10 cellular contexts compared by ENCODE assay signal in the genomic region with DNA sequence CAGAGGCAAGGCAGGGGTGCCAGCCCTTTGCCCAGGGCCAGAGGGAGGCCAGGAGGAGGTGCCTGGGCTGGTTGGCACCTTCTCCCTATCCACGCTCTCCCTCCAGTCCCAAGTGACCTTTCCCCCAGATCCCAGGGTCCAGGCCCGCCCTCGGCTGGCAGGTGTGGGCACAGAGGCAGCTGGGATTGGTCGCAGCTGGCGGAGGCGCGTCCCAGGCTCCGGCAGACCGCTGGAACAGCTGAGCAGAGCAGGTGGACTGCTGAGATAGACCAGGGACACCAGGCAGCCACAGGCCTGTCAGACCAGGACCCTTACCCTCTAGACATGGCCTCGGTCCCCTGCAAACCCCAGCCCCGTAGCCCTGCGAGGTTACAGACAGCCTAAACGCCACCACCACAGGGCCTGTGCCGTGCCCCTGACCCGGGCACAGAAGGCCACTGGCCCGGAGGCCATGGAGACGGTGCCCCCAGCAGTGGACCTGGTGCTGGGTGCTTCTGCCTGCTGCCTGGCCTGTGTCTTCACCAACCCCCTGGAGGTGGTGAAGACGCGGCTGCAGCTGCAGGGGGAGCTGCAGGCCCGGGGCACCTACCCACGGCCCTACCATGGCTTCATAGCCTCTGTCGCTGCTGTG. TPM values are rescaled to one million over a fixed set of nuclear protein-coding genes. Genes with fewer than 3 reads are reported as not detected.
DNase-seq lines count a peak whose midpoint lies in the region; ATAC-seq, FAIRE-seq and TF ChIP-seq lines count a peak whose summit lies in the region.
"Had no signal": no experiment of that assay in that cellular context is flagged by ENCODE, and none has a peak within 500 bp of the region (broad histone marks: within the 10 kb centered on the region; RNA-seq: fewer than 3 reads in every experiment).

A gene (plus strand): TSS at position 224 of the 631 bp plus-strand sequence. CDS start 228 bp downstream, at position 452.

- H3K36me3 Mint-ChIP-seq in activated CD4-positive, alpha-beta T cell treated with anti-CD3 and anti-CD28 coated beads, Interleukin-2, amount 10 ng/mL, durations not matched to agents 24 days and 14 days (ENCODE audit: low read depth): peaks cover 8% of the 10 kb centered on the region
- H3K36me3 Mint-ChIP-seq: activated naive CD8-positive, alpha-beta T cell had no signal

- H3K4me3 ChIP-seq in kidney (ENCODE audit: low read length in 2 of 2) (peak within 1 kb of the TSS in 1 of 2 donors; percentile 52), subcutaneous abdominal adipose tissue (ENCODE audit: low read depth in 1 of 5, low read length in 5 of 5) (no peak within 1 kb of the TSS)

- H3K27me3 ChIP-seq in subcutaneous abdominal adipose tissue (ENCODE audit: control insufficient read depth in 5 of 5, insufficient read depth in 4 of 5, low read length in 5 of 5): no peaks in the 10 kb centered on the region

- H3K4me1 ChIP-seq in kidney (ENCODE audit: control insufficient read depth in 1 of 2, insufficient read depth in 1 of 2, low read depth in 1 of 2, low read length in 2 of 2) (peaks cover 14 to 22% of the 10 kb centered on the region in 2 donors), subcutaneous abdominal adipose tissue (ENCODE audit: control insufficient read depth in 5 of 5, insufficient read depth in 5 of 5, low read length in 5 of 5) (peaks cover 4 to 27% (median 14%) of the 10 kb centered on the region in 5 donors)

- ATAC-seq in HG02973 (IDR thresholded peaks at IDR 0.05; ENCODE audit: unreplicated experiment) (no peak), HG03442 (IDR thresholded peaks at IDR 0.05; ENCODE audit: unreplicated experiment) (no peak)

- H3K4me3 Mint-ChIP-seq in activated CD4-positive, alpha-beta T cell treated with anti-CD3 and anti-CD28 coated beads, Interleukin-2, amount 10 ng/mL, durations not matched to agents 24 days and 14 days: no peak within 1 kb of the TSS
- H3K4me3 Mint-ChIP-seq: activated naive CD8-positive, alpha-beta T cell had no signal

- DNase-seq in NCI-H1105 treated with DMSO at 0.1 percent for 48 hours (lab: John Stamatoyannopoulos, UW): peak; percentile 91
- peak; percentile 77 for DNase-seq in SW480 (ENCODE audit: low spot score)
- peak; percentile 82 for DNase-seq in kidney
- no peak for DNase-seq in GF-D8 (lab: John Stamatoyannopoulos, UW)
- no peak for DNase-seq in activated CD4-positive, alpha-beta T cell treated with anti-CD3 and anti-CD28 coated beads, Interleukin-2, amount 10 ng/mL, durations not matched to agents 24 days and 14 days
- DNase-seq: activated CD4-positive, CD25-positive, alpha-beta regulatory T cell had no signal

- H3K27ac ChIP-seq in kidney (ENCODE audit: low read depth in 2 of 2, low read length in 2 of 2): peak within 1 kb of the TSS; percentile 85 to 92
- peak within 1 kb of the TSS; percentile 41 for H3K27ac ChIP-seq in subcutaneous abdominal adipose tissue (ENCODE audit: low read depth, low read length)

- no peak for FAIRE-seq in kidney (lab: Jason Lieb, UNC)

- H3K9ac ChIP-seq in kidney (ENCODE audit: low read length in 2 of 2) (peak within 1 kb of the TSS in 1 of 2 donors; percentile 65), subcutaneous abdominal adipose tissue (ENCODE audit: low read length in 5 of 5) (peak within 1 kb of the TSS in 1 of 5 donors; percentile 2)

- no peak within 1 kb of the TSS for H3K27ac Mint-ChIP-seq in activated CD4-positive, alpha-beta T cell treated with anti-CD3 and anti-CD28 coated beads, Interleukin-2, amount 10 ng/mL, durations not matched to agents 24 days and 14 days
- H3K27ac Mint-ChIP-seq: activated naive CD8-positive, alpha-beta T cell had no signal

- no peaks in the 10 kb centered on the region for H3K27me3 Mint-ChIP-seq in activated CD4-positive, alpha-beta T cell treated with anti-CD3 and anti-CD28 coated beads, Interleukin-2, amount 10 ng/mL, durations not matched to agents 24 days and 14 days
- H3K27me3 Mint-ChIP-seq: activated naive CD8-positive, alpha-beta T cell had no signal

- H3K4me1 Mint-ChIP-seq in activated CD4-positive, alpha-beta T cell treated with anti-CD3 and anti-CD28 coated beads, Interleukin-2, amount 10 ng/mL, durations not matched to agents 24 days and 14 days: no peaks in the 10 kb centered on the region

- intact Hi-C loops in kidney (cut with DNase I): no loop called here
- intact Hi-C loops in activated CD4-positive, alpha-beta T cell treated with anti-CD3 and anti-CD28 coated beads, Interleukin-2, amount 10 ng/mL, durations not matched to agents 24 days and 14 days (cut with micrococcal nuclease): no loop called here

- H3K36me3 ChIP-seq in kidney (ENCODE audit: control insufficient read depth in 1 of 2, insufficient read depth in 2 of 2, low read length in 2 of 2): peaks cover 0 to 9% of the 10 kb centered on the region in 2 donors
- peaks cover 0 to 53% (median 40%) of the 10 kb centered on the region in 5 donors for H3K36me3 ChIP-seq in subcutaneous abdominal adipose tissue (ENCODE audit: control insufficient read depth in 5 of 5, insufficient read depth in 5 of 5, low read length in 5 of 5)

- TF ChIP-seq CTCF in kidney (IDR thresholded peaks at IDR 0.05; ENCODE audit: borderline replicate concordance, extremely low read depth, insufficient read depth): no peak

- H3K9me3 ChIP-seq in kidney (ENCODE audit: control insufficient read depth in 1 of 2, low read length in 2 of 2): no peaks in the 10 kb centered on the region
- no peaks in the 10 kb centered on the region for H3K9me3 ChIP-seq in subcutaneous abdominal adipose tissue (ENCODE audit: control insufficient read depth in 5 of 5, low read length in 5 of 5)

- no peaks in the 10 kb centered on the region for H3K9me3 Mint-ChIP-seq in activated CD4-positive, alpha-beta T cell treated with anti-CD3 and anti-CD28 coated beads, Interleukin-2, amount 10 ng/mL, durations not matched to agents 24 days and 14 days

RNA-seq across cellular contexts. Expression of the gene that starts here (rescaled TPM):
- total RNA-seq in kidney: 1.5 TPM
- 12.2 TPM for polyA plus RNA-seq in kidney (ENCODE audit: insufficient read depth, low read depth, low replicate concordance)
- 1.4 and 1.5 TPM in 2 replicates for total RNA-seq in activated CD4-positive, alpha-beta T cell treated with anti-CD3 and anti-CD28 coated beads, Interleukin-2, amount 10 ng/mL, durations not matched to agents 24 days and 14 days

Comparison
In these comparisons a context has a peak if more than half of its experiments do, and no peak if none do; other contexts are left out.
1. DNase-seq: peak in NCI-H1105 treated with DMSO at 0.1 percent for 48 hours (single experiment), SW480 (single experiment) and kidney (single experiment); none in GF-D8 (single experiment) and activated CD4-positive, alpha-beta T cell treated with anti-CD3 and anti-CD28 coated beads, Interleukin-2, amount 10 ng/mL, durations not matched to agents 24 days and 14 days (single experiment).